In genomic region chr5:73045623-73046022, GRCh38 we compare ENCODE assay signal across 22 cellular contexts.
A peak's percentile ranks its signal among the peaks of the same experiment; 100 is the strongest.
DNase-seq lines count a peak whose midpoint lies in the region; ATAC-seq, FAIRE-seq and TF ChIP-seq lines count a peak whose summit lies in the region.
"Had no signal": no experiment of that assay in that cellular context is flagged by ENCODE, and none has a peak within 500 bp of the region (broad histone marks: within the 10 kb centered on the region; RNA-seq: fewer than 3 reads in every experiment).

No MANE protein-coding gene starts in this region.

- H3K9ac ChIP-seq in K562 (ENCODE audit: insufficient read depth in 1 of 2, low read depth in 2 of 2, low read length in 2 of 2), result no peak overlapping the region
- H3K9ac ChIP-seq: BLaER1 treated with 17β-estradiol and CSF1 and Interleukin-3, amounts not matched to agents 10 nM and 100 nM had no signal

- ATAC-seq in K562, result no peak
- ATAC-seq in GM18511 (IDR thresholded peaks at IDR 0.05; ENCODE audit: unreplicated experiment), result no peak
- ATAC-seq: A549 had no signal

- H3K27me3 ChIP-seq in Caco-2 (replicated peaks; ENCODE audit: control insufficient read depth, insufficient read depth, low read length), result no peaks in the 10 kb centered on the region
- no peaks in the 10 kb centered on the region for H3K27me3 ChIP-seq in K562 (ENCODE audit: control insufficient read depth in 2 of 2, insufficient read depth in 2 of 2, low read length in 2 of 2)
- H3K27me3 ChIP-seq in small intestine (ENCODE audit: control insufficient read depth in 2 of 2, insufficient read depth in 2 of 2, low read length in 2 of 2), result no peaks in the 10 kb centered on the region
- H3K27me3 ChIP-seq: BLaER1 treated with 17β-estradiol and CSF1 and Interleukin-3, amounts not matched to agents 10 nM and 100 nM had no signal

- H3K27ac Mint-ChIP-seq in Caco-2 (ENCODE audit: unreplicated experiment), result peak overlapping the region; percentile 60
- H3K27ac Mint-ChIP-seq: B cell; CD4-positive, alpha-beta memory T cell; CD4-positive, CD25-positive, alpha-beta regulatory T cell; CD8-positive, alpha-beta memory T cell had no signal

- no peaks in the 10 kb centered on the region for H3K36me3 ChIP-seq in Caco-2 (ENCODE audit: control insufficient read depth, insufficient read depth, low read length)
- no peaks in the 10 kb centered on the region for H3K36me3 ChIP-seq in K562 (ENCODE audit: control insufficient read depth, insufficient read depth, low read length)
- H3K36me3 ChIP-seq in small intestine (ENCODE audit: control insufficient read depth in 2 of 2, insufficient read depth in 2 of 2, low read length in 2 of 2), result peaks cover 0 to 3% of the 10 kb centered on the region in 2 donors

- intact Hi-C loops in Caco-2 (cut with micrococcal nuclease; ENCODE audit: unreplicated experiment), result no loop called here
- intact Hi-C loops in K562 (cut with micrococcal nuclease), result no loop called here

- H3K9me3 ChIP-seq in Caco-2, result no peaks in the 10 kb centered on the region
- H3K9me3 ChIP-seq in K562 (replicated peaks; ENCODE audit: control insufficient read depth, insufficient read depth, low read depth, low read length), result no peaks in the 10 kb centered on the region
- no peaks in the 10 kb centered on the region for H3K9me3 ChIP-seq in small intestine (ENCODE audit: control insufficient read depth, low read depth)
- H3K9me3 ChIP-seq: A549 had no signal

- no peaks in the 10 kb centered on the region for H4K20me1 ChIP-seq in K562 (replicated peaks; ENCODE audit: control insufficient read depth, insufficient read depth, low read length)

- no peaks in the 10 kb centered on the region for H3K9me1 ChIP-seq in K562 (ENCODE audit: control insufficient read depth, insufficient read depth, low read length)

- POLR2A ChIA-PET in Caco-2 (lab: Charles Lee) (no interaction called here), K562 (lab: Yijun Ruan, JAX) (interaction anchor here (1.4 kb wide), 1 partner anchor 25 kb away, joined by 3 read pairs; no protein-coding TSS in a partner anchor)

- H3K4me3 Mint-ChIP-seq in Caco-2 (ENCODE audit: unreplicated experiment), result no peak overlapping the region
- H3K4me3 Mint-ChIP-seq: B cell; CD4-positive, alpha-beta memory T cell; CD4-positive, CD25-positive, alpha-beta regulatory T cell; CD8-positive, alpha-beta memory T cell had no signal

- no peaks in the 10 kb centered on the region for H3K79me2 ChIP-seq in K562 (ENCODE audit: control insufficient read depth, insufficient read depth, low read length)

- BruUV-seq in Caco-2 (replicated peaks; lab: Mats Ljungman, UMichigan) (no TSS peak), K562 (replicated peaks; lab: Mats Ljungman, UMichigan) (no TSS peak)

- FAIRE-seq in K562 (lab: Jason Lieb, UNC), result no peak
- FAIRE-seq in small intestine (lab: Jason Lieb, UNC), result peak; percentile 26
- no peak for FAIRE-seq in H54 (lab: Jason Lieb, UNC)
- FAIRE-seq: A549, D721Med, G401.6, GM12891 had no signal

- no peak overlapping the region for H3K27ac ChIP-seq in K562 (ENCODE audit: extremely low read depth, low read depth, low read length)
- H3K27ac ChIP-seq in small intestine (ENCODE audit: low read depth in 1 of 2, low read length in 1 of 2), result no peak overlapping the region
- H3K27ac ChIP-seq: A549; BLaER1 treated with 17β-estradiol and CSF1 and Interleukin-3, amounts not matched to agents 10 nM and 100 nM; C4-2B had no signal

- TF ChIP-seq RAD21 in K562 (CRISPR knock-in tag; conservative IDR thresholded peaks at IDR 0.05 in 1 of 2, IDR thresholded peaks at IDR 0.05 in 1 of 2), result no peak

- H3K4me1 ChIP-seq in Caco-2 (peaks cover 8% of the 10 kb centered on the region), K562 (replicated peaks in 1 of 2; ENCODE audit: control insufficient read depth in 2 of 2, insufficient read depth in 2 of 2, low read length in 2 of 2) (no peaks in the 10 kb centered on the region), small intestine (ENCODE audit: control insufficient read depth in 2 of 2, insufficient read depth in 1 of 2, low read depth in 1 of 2, low read length in 1 of 2) (no peaks in the 10 kb centered on the region)
- H3K4me1 ChIP-seq: A549; BLaER1 treated with 17β-estradiol and CSF1 and Interleukin-3, amounts not matched to agents 10 nM and 100 nM had no signal

- no peak overlapping the region for H3K4me2 ChIP-seq in K562 (ENCODE audit: insufficient read depth, low read length)
- H3K4me2 ChIP-seq: A549; BLaER1 treated with 17β-estradiol and CSF1 and Interleukin-3, amounts not matched to agents 10 nM and 100 nM had no signal

- no peaks in the 10 kb centered on the region for H3K36me3 Mint-ChIP-seq in Caco-2 (ENCODE audit: insufficient read depth, unreplicated experiment)
- H3K36me3 Mint-ChIP-seq: CD4-positive, alpha-beta memory T cell had no signal

- no peak for DNase-seq in Caco-2
- DNase-seq in K562 (ENCODE audit: extremely low read depth in 1 of 4, low spot score in 3 of 4), result no peak
- no peak for DNase-seq in small intestine
- DNase-seq in H54 (ENCODE audit: insufficient read length, low spot score), result no peak
- DNase-seq in NAMALWA (ENCODE audit: low spot score), result no peak
- DNase-seq: 8988T; AML-193; Calu3; CD4-positive, alpha-beta memory T cell; CD4-positive, CD25-positive, alpha-beta regulatory T cell; CD8-positive, alpha-beta memory T cell; COR-L47; DMS79 treated with DMSO at 0.1 percent for 48 hours; GF-D8 had no signal

- H3K27me3 Mint-ChIP-seq in Caco-2 (ENCODE audit: insufficient read depth, unreplicated experiment), result no peaks in the 10 kb centered on the region
- H3K27me3 Mint-ChIP-seq: B cell; CD4-positive, alpha-beta memory T cell had no signal

- no peak overlapping the region for H2AFZ ChIP-seq in K562 (ENCODE audit: low read depth, low read length)

- H3K4me3 ChIP-seq in Caco-2 (ENCODE audit: low read depth, low read length) (no peak overlapping the region), K562 (no peak overlapping the region), small intestine (ENCODE audit: low read depth in 1 of 2, low read length in 2 of 2) (no peak overlapping the region)
- H3K4me3 ChIP-seq: A549; BLaER1 treated with 17β-estradiol and CSF1 and Interleukin-3, amounts not matched to agents 10 nM and 100 nM had no signal

- peaks cover 10% of the 10 kb centered on the region for H3K9me3 Mint-ChIP-seq in Caco-2 (ENCODE audit: unreplicated experiment)

- CTCF ChIA-PET in Caco-2 (lab: Charles Lee) (interaction anchor here (0.7 kb wide), 1 partner anchor 679 kb away, joined by 3 read pairs; no protein-coding TSS in a partner anchor), K562 (lab: Yijun Ruan, JAX; ENCODE audit: low intra/inter-chr PET ratio) (no interaction called here)

- peaks cover 19% of the 10 kb centered on the region for H3K4me1 Mint-ChIP-seq in Caco-2 (ENCODE audit: low read depth, unreplicated experiment)
- H3K4me1 Mint-ChIP-seq: B cell; CD4-positive, alpha-beta memory T cell; CD4-positive, CD25-positive, alpha-beta regulatory T cell; CD8-positive, alpha-beta memory T cell had no signal

- TF ChIP-seq POLR2A in K562 (conservative IDR thresholded peaks at IDR 0.05) (no peak), H54 (IDR thresholded peaks at IDR 0.05; ENCODE audit: low read depth, low read length) (no peak)

- TF ChIP-seq EP300 in K562 (IDR thresholded peaks at IDR 0.05; ENCODE audit: low read length), result no peak

- TF ChIP-seq CTCF in Caco-2 (IDR thresholded peaks at IDR 0.05; ENCODE audit: insufficient read depth in 1 of 2, low read depth in 1 of 2, low read length in 1 of 2, severe bottlenecking in 1 of 2, unreplicated experiment in 1 of 2) (no peak), K562 (IDR thresholded peaks at IDR 0.05 in 2 of 3, conservative IDR thresholded peaks at IDR 0.05 in 1 of 3; ENCODE audit: insufficient read depth in 2 of 3, low read depth in 1 of 3, low read length in 3 of 3) (no peak)

- in situ Hi-C loops in K562 (cut with MboI), result no loop called here

- 77% methylated on average over 1 of the region's 1 CpG for WGBS in K562 (ENCODE audit: insufficient coverage, low coverage, missing lambda C conversion rate)
- WGBS in small intestine, 3 donors, result 83 to 94% (median 84%) methylated on average over 1 of the region's 1 CpG

TF ChIP-seq in K562, 482 proteins besides CTCF, POLR2A, EP300 and RAD21:
- no peak for TF ChIP-seq MYC (IDR thresholded peaks at IDR 0.05; ENCODE audit: low read depth, low read length)
- no peak for TF ChIP-seq MYC (CRISPR knock-in tag; IDR thresholded peaks at IDR 0.05; ENCODE audit: borderline replicate concordance, low read depth)
- TF ChIP-seq ZNF507 (tag; conservative IDR thresholded peaks at IDR 0.05), result peak; percentile 93
